In genomic region chr2:25552343-25552742, GRCh38 we compare ENCODE assay signal across 34 cellular contexts.
"Had no signal": no experiment of that assay in that cellular context is flagged by ENCODE, and none has a peak within 500 bp of the region (broad histone marks: within the 10 kb centered on the region; RNA-seq: fewer than 3 reads in every experiment).

No MANE protein-coding gene starts in this region.

- H3K4me1 ChIP-seq: Peyer's patch had no signal

- H3K27ac ChIP-seq: brain microvascular endothelial cell, Peyer's patch, SJSA1, WERI-Rb-1 had no signal

- H3K27me3 ChIP-seq: brain microvascular endothelial cell, MG63, Peyer's patch, SJSA1 had no signal

- H3K4me3 ChIP-seq: MG63, Peyer's patch, SJSA1 had no signal

- H3K36me3 ChIP-seq: brain microvascular endothelial cell, MG63, Peyer's patch, SJSA1, WERI-Rb-1 had no signal

- H3K4me2 ChIP-seq: SK-N-SH had no signal

- H3K27ac Mint-ChIP-seq: activated CD4-positive, alpha-beta memory T cell treated with anti-CD3 and anti-CD28 coated beads for 36 hours; activated CD4-positive, alpha-beta T cell treated with anti-CD3 and anti-CD28 coated beads, Interleukin-2, amount 10 ng/mL, durations not matched to agents 7 days and 5 days; activated naive CD4-positive, alpha-beta T cell treated with anti-CD3 and anti-CD28 coated beads for 36 hours; activated naive CD4-positive, alpha-beta T cell treated with anti-CD3 and anti-CD28 coated beads, Interleukin-2, amount 50 U/mL, for 72 hours; activated T-helper 1 cell treated with anti-CD3 and anti-CD28 coated beads, Interleukin-12 subunit alpha, Interleukin-12 subunit beta, Interleukin-2, Interleukin-4 antibody, amounts not matched to agents 30 ng/mL and 10 ng/mL and 1 ng/mL, durations not matched to agents 14 hours and 24 hours and 36 hours; T-helper 1 cell treated with Interleukin-12 subunit alpha and Interleukin-12 subunit beta and Interleukin-4 antibody, amounts not matched to agents 30 μg/mL and 1 μg/mL, for 36 hours had no signal

- H3K36me3 Mint-ChIP-seq: activated CD4-positive, alpha-beta memory T cell treated with anti-CD3 and anti-CD28 coated beads for 36 hours; activated naive CD4-positive, alpha-beta T cell treated with anti-CD3 and anti-CD28 coated beads, Interleukin-2, amount 50 U/mL, for 72 hours had no signal

- DNase-seq: activated CD4-positive, alpha-beta memory T cell treated with anti-CD3 and anti-CD28 coated beads for 36 hours; activated CD4-positive, alpha-beta T cell treated with anti-CD3 and anti-CD28 coated beads, Interleukin-2, amount 10 ng/mL, durations not matched to agents 7 days and 5 days; activated CD8-positive, alpha-beta memory T cell treated with anti-CD3 and anti-CD28 coated beads, Interleukin-2, amount 50 U/mL, for 4 hours; activated gamma-delta T cell treated with Interleukin-2 at 50 U/mL for 16 hours; activated naive CD4-positive, alpha-beta T cell treated with anti-CD3 and anti-CD28 coated beads for 36 hours; activated T-cell treated with anti-CD3 and anti-CD28 coated beads for 4 hours; activated T-cell treated with anti-CD3 and anti-CD28 coated beads, Interleukin-2, amount 50 U/mL, for 4 hours; amniotic stem cell; aorta; brain microvascular endothelial cell; central memory CD4-positive, alpha-beta T cell; Kasumi-1; KG1; MG63; MV-4-11; NCI-H1092; NCI-H1436 treated with DMSO at 0.1 percent for 48 hours; NCI-H1694 treated with DMSO at 0.1 percent for 48 hours; NCI-H2029; NCI-H345; NCI-H510A; NCI-H526; NCI-H748 treated with DMSO at 0.1 percent for 48 hours; NK-92 treated with Interleukin-12 subunit alpha and Interleukin-12 subunit beta, amount 100 ng/mL, for 24 hours; PC-3; Peyer's patch; RPMI8226; SHP77 treated with DMSO at 0.1 percent for 48 hours; SK-N-SH; WERI-Rb-1 had no signal

- H3K9me3 Mint-ChIP-seq: activated CD4-positive, alpha-beta memory T cell treated with anti-CD3 and anti-CD28 coated beads for 36 hours; activated CD4-positive, alpha-beta T cell treated with anti-CD3 and anti-CD28 coated beads, Interleukin-2, amount 10 ng/mL, durations not matched to agents 7 days and 5 days; activated naive CD4-positive, alpha-beta T cell treated with anti-CD3 and anti-CD28 coated beads for 36 hours; activated naive CD4-positive, alpha-beta T cell treated with anti-CD3 and anti-CD28 coated beads, Interleukin-2, amount 50 U/mL, for 72 hours; activated T-cell treated with anti-CD3 and anti-CD28 coated beads, Interleukin-2, amount 50 U/mL, for 4 hours; activated T-helper 1 cell treated with anti-CD3 and anti-CD28 coated beads, Interleukin-12 subunit alpha, Interleukin-12 subunit beta, Interleukin-2, Interleukin-4 antibody, amounts not matched to agents 30 ng/mL and 10 ng/mL and 1 ng/mL, durations not matched to agents 14 hours and 24 hours and 36 hours; T-helper 1 cell treated with Interleukin-12 subunit alpha and Interleukin-12 subunit beta and Interleukin-4 antibody, amounts not matched to agents 30 μg/mL and 1 μg/mL, for 36 hours had no signal

- H3K27me3 Mint-ChIP-seq: activated CD4-positive, alpha-beta memory T cell treated with anti-CD3 and anti-CD28 coated beads for 36 hours; activated CD4-positive, alpha-beta T cell treated with anti-CD3 and anti-CD28 coated beads, Interleukin-2, amount 10 ng/mL, durations not matched to agents 7 days and 5 days had no signal

- H3K9me3 ChIP-seq: MG63, Peyer's patch, SJSA1, SK-N-SH had no signal

- ATAC-seq: activated naive CD4-positive, alpha-beta T cell treated with anti-CD3 and anti-CD28 coated beads, Interleukin-2, amount 50 U/mL, for 72 hours; activated T-cell treated with anti-CD3 and anti-CD28 coated beads, Interleukin-2, amount 50 U/mL, for 4 hours; PC-3 had no signal

- H3K4me3 Mint-ChIP-seq: activated CD4-positive, alpha-beta memory T cell treated with anti-CD3 and anti-CD28 coated beads for 36 hours; activated CD4-positive, alpha-beta T cell treated with anti-CD3 and anti-CD28 coated beads, Interleukin-2, amount 10 ng/mL, durations not matched to agents 7 days and 5 days; activated naive CD4-positive, alpha-beta T cell treated with anti-CD3 and anti-CD28 coated beads for 36 hours; activated T-cell treated with anti-CD3 and anti-CD28 coated beads, Interleukin-2, amount 50 U/mL, for 4 hours; activated T-helper 1 cell treated with anti-CD3 and anti-CD28 coated beads, Interleukin-12 subunit alpha, Interleukin-12 subunit beta, Interleukin-2, Interleukin-4 antibody, amounts not matched to agents 30 ng/mL and 10 ng/mL and 1 ng/mL, durations not matched to agents 14 hours and 24 hours and 36 hours; T-helper 1 cell treated with Interleukin-12 subunit alpha and Interleukin-12 subunit beta and Interleukin-4 antibody, amounts not matched to agents 30 μg/mL and 1 μg/mL, for 36 hours had no signal

- H3K9ac ChIP-seq: SK-N-SH had no signal
